ENCODE assay signal across 8 cellular contexts in the genomic region with DNA sequence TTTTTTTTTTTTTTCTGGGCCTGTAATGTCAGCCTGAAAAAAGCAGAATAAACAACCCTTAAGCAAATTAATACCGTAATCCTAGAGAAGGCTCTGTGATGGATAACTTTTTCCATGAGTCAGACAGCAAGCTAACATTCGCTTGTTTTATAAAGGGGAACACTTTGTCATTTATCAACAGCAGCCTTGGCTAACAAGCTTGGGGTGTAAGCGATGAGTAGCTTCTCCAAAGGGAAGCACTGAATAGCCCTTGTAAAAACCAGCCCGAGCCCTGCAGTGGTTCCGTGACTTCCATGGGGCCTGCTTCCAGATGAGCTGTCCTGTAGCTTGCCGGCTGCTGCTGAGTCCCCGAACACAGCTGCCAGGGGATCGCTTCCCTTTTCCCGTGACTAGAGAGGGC. TPM values are rescaled to one million over a fixed set of nuclear protein-coding genes. Genes with fewer than 3 reads are reported as not detected.
DNase-seq lines count a peak whose midpoint lies in the region; ATAC-seq and TF ChIP-seq lines count a peak whose summit lies in the region.

No MANE protein-coding gene starts in this region.

- peaks cover 26% of the 10 kb centered on the region for H3K4me1 Mint-ChIP-seq in activated CD4-positive, alpha-beta T cell treated with anti-CD3 and anti-CD28 coated beads, Interleukin-2, amount 10 ng/mL, durations not matched to agents 24 days and 14 days

- DNase-seq in activated CD4-positive, alpha-beta T cell treated with anti-CD3 and anti-CD28 coated beads, Interleukin-2, amount 10 ng/mL, durations not matched to agents 24 days and 14 days, result peak; percentile 59
- no peak for DNase-seq in activated CD4-positive, alpha-beta T cell treated with anti-CD3 and anti-CD28 coated beads, Interleukin-2, amount 50 U/mL, for 48 hours
- DNase-seq in astrocyte of the cerebellum (ENCODE audit: low read depth) (peak; percentile 59), NCI-H345 (lab: John Stamatoyannopoulos, UW) (no peak), HuH-7.5 (ENCODE audit: low spot score) (no peak)

- H3K4me3 Mint-ChIP-seq in activated CD4-positive, alpha-beta T cell treated with anti-CD3 and anti-CD28 coated beads, Interleukin-2, amount 10 ng/mL, durations not matched to agents 24 days and 14 days, result no peak overlapping the region

- H3K27me3 Mint-ChIP-seq in activated CD4-positive, alpha-beta T cell treated with anti-CD3 and anti-CD28 coated beads, Interleukin-2, amount 10 ng/mL, durations not matched to agents 24 days and 14 days, result peaks cover 1% of the 10 kb centered on the region

- ATAC-seq in HG03378 (IDR thresholded peaks at IDR 0.05; ENCODE audit: unreplicated experiment), result no peak

- peak overlapping the region; percentile 75 for H3K27ac Mint-ChIP-seq in activated CD4-positive, alpha-beta T cell treated with anti-CD3 and anti-CD28 coated beads, Interleukin-2, amount 10 ng/mL, durations not matched to agents 24 days and 14 days

- H3K27ac ChIP-seq in layer of hippocampus (ENCODE audit: low read depth, low read length) (peak overlapping the region; percentile 97), subcutaneous abdominal adipose tissue (ENCODE audit: low read depth, low read length) (peak overlapping the region; percentile 92)

- TF ChIP-seq CTCF in astrocyte of the cerebellum (IDR thresholded peaks at IDR 0.05; ENCODE audit: low read depth, low read length, missing control alignments), result no peak

- H3K36me3 Mint-ChIP-seq in activated CD4-positive, alpha-beta T cell treated with anti-CD3 and anti-CD28 coated beads, Interleukin-2, amount 10 ng/mL, durations not matched to agents 24 days and 14 days (ENCODE audit: low read depth), result peaks cover 3% of the 10 kb centered on the region

- H3K36me3 ChIP-seq in subcutaneous abdominal adipose tissue (ENCODE audit: control insufficient read depth in 5 of 5, insufficient read depth in 5 of 5, low read length in 5 of 5), result peaks cover 0 to 5% (median 3%) of the 10 kb centered on the region in 5 donors

- H3K4me3 ChIP-seq in astrocyte of the cerebellum (ENCODE audit: low read depth, low read length), result no peak overlapping the region
- H3K4me3 ChIP-seq in subcutaneous abdominal adipose tissue (ENCODE audit: low read depth in 1 of 5, low read length in 5 of 5), result peak overlapping the region in 1 of 5 donors; percentile 4

- intact Hi-C loops in activated CD4-positive, alpha-beta T cell treated with anti-CD3 and anti-CD28 coated beads, Interleukin-2, amount 10 ng/mL, durations not matched to agents 24 days and 14 days (cut with micrococcal nuclease), result loop anchor here (1.0 to 5.0 kb wide), 4 partner anchors 14 to 49 kb away; no protein-coding TSS in a partner anchor

- H3K4me1 ChIP-seq in subcutaneous abdominal adipose tissue (ENCODE audit: control insufficient read depth in 5 of 5, insufficient read depth in 5 of 5, low read length in 5 of 5), result peaks cover 8 to 76% (median 58%) of the 10 kb centered on the region in 5 donors

- H3K27me3 ChIP-seq in layer of hippocampus (ENCODE audit: control insufficient read depth, insufficient read depth, low read length), result no peaks in the 10 kb centered on the region
- no peaks in the 10 kb centered on the region for H3K27me3 ChIP-seq in subcutaneous abdominal adipose tissue (ENCODE audit: control insufficient read depth in 5 of 5, insufficient read depth in 4 of 5, low read length in 5 of 5)

- H3K9me3 ChIP-seq in subcutaneous abdominal adipose tissue (ENCODE audit: control insufficient read depth in 5 of 5, low read length in 5 of 5), result no peaks in the 10 kb centered on the region

- in situ Hi-C loops in astrocyte of the cerebellum (cut with HindIII; ENCODE audit: low sequenced_read_pairs), result loop anchor here (5.0 kb wide), 1 partner anchor 42 kb away; no protein-coding TSS in a partner anchor

- peak overlapping the region in 1 of 5 donors; percentile 45 for H3K9ac ChIP-seq in subcutaneous abdominal adipose tissue (ENCODE audit: low read length in 5 of 5)

- no peaks in the 10 kb centered on the region for H3K9me3 Mint-ChIP-seq in activated CD4-positive, alpha-beta T cell treated with anti-CD3 and anti-CD28 coated beads, Interleukin-2, amount 10 ng/mL, durations not matched to agents 24 days and 14 days

RNA-seq across cellular contexts. Expression of a gene that starts 29.6 kb away (rescaled TPM):
- 35.6 and 40.5 TPM in 2 replicates for total RNA-seq in activated CD4-positive, alpha-beta T cell treated with anti-CD3 and anti-CD28 coated beads, Interleukin-2, amount 10 ng/mL, durations not matched to agents 24 days and 14 days

Comparison
In these comparisons a context has a peak if more than half of its experiments do, and no peak if none do; other contexts are left out.
1. DNase-seq: peak in activated CD4-positive, alpha-beta T cell treated with anti-CD3 and anti-CD28 coated beads, Interleukin-2, amount 10 ng/mL, durations not matched to agents 24 days and 14 days (single experiment) and astrocyte of the cerebellum (single experiment); none in activated CD4-positive, alpha-beta T cell treated with anti-CD3 and anti-CD28 coated beads, Interleukin-2, amount 50 U/mL, for 48 hours (0 of 2), NCI-H345 (single experiment) and HuH-7.5 (single experiment).